Comparison of ENCODE assay signal across 19 cellular contexts in the genomic region with DNA sequence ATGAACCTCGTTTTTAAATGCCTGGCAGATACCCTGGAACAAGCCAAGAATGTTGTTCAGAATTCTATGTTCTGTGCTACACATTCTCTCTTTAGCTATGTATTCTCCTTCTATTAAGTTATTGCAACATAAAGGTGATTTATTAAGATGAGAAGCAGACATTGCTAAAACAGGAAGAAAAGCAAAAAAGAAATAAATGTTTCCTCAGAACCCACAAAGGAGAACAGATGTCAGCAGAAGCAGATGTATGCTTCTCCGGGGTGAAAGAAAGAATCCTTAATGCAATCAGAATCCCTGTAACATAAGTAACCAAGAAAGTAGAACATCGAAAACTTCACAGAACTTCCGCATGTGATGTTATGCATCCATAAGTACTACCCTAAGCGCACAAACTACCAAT.
DNase-seq lines count a peak whose midpoint lies in the region; ATAC-seq, FAIRE-seq and TF ChIP-seq lines count a peak whose summit lies in the region.
"Had no signal": no experiment of that assay in that cellular context is flagged by ENCODE, and none has a peak within 500 bp of the region (broad histone marks: within the 10 kb centered on the region; RNA-seq: fewer than 3 reads in every experiment).

No MANE protein-coding gene starts in this region.

- no peaks in the 10 kb centered on the region for H4K20me1 ChIP-seq in fibroblast of lung (ENCODE audit: control insufficient read depth, extremely low read depth, insufficient read depth, low read length)

- H3K9me3 Mint-ChIP-seq in osteocyte (ENCODE audit: unreplicated experiment): peaks cover 14% of the 10 kb centered on the region
- no peaks in the 10 kb centered on the region for H3K9me3 Mint-ChIP-seq in stimulated activated memory B cell treated with anti-CD40 and anti-IgM and Interleukin-4, amounts not matched to agents 10 μg/mL and 1 μg/mL and 100 μg/mL, for 72 hours
- H3K9me3 Mint-ChIP-seq: CD4-positive, alpha-beta T cell had no signal

- H3K27me3 Mint-ChIP-seq in osteocyte (ENCODE audit: unreplicated experiment): no peaks in the 10 kb centered on the region
- H3K27me3 Mint-ChIP-seq in stimulated activated memory B cell treated with anti-CD40 and anti-IgM and Interleukin-4, amounts not matched to agents 10 μg/mL and 1 μg/mL and 100 μg/mL, for 72 hours: no peaks in the 10 kb centered on the region

- TF ChIP-seq CTCF in fibroblast of lung (conservative IDR thresholded peaks at IDR 0.05 in 1 of 2, IDR thresholded peaks at IDR 0.05 in 1 of 2; ENCODE audit: low read depth in 1 of 2, low read length in 2 of 2) (no peak), osteocyte (IDR thresholded peaks at IDR 0.05) (no peak)

- no peak overlapping the region for H2AFZ ChIP-seq in fibroblast of lung (ENCODE audit: low read length)

- H3K4me1 Mint-ChIP-seq in osteocyte (ENCODE audit: unreplicated experiment): peaks cover 52% of the 10 kb centered on the region
- no peaks in the 10 kb centered on the region for H3K4me1 Mint-ChIP-seq in stimulated activated memory B cell treated with anti-CD40 and anti-IgM and Interleukin-4, amounts not matched to agents 10 μg/mL and 1 μg/mL and 100 μg/mL, for 72 hours

- no peak for DNase-seq in H54 (ENCODE audit: insufficient read length, low spot score)
- peak; percentile 51 for DNase-seq in NOMO-1 treated with dmso at 0.1 percent for 144 hours (lab: John Stamatoyannopoulos, UW; ENCODE audit: unreplicated experiment)
- DNase-seq in fibroblast of lung (ENCODE audit: low read depth in 2 of 2): peak; percentile 21 to 58
- DNase-seq in osteocyte (ENCODE audit: extremely low spot score, unreplicated experiment): no peak
- DNase-seq in NCI-H510A (lab: John Stamatoyannopoulos, UW): no peak
- no peak for DNase-seq in DMS53 (lab: John Stamatoyannopoulos, UW)
- DNase-seq in kidney tubule cell (ENCODE audit: low spot score): no peak
- DNase-seq: ACHN; CD4-positive, alpha-beta T cell; HCEC 1CT; NCI-H1092; NCI-H146; NCI-H2081; NCI-H524; OCI-M1; SHP77 treated with DMSO at 0.1 percent for 48 hours had no signal

- no peak overlapping the region for H3K4me3 Mint-ChIP-seq in osteocyte (ENCODE audit: unreplicated experiment)
- H3K4me3 Mint-ChIP-seq in stimulated activated memory B cell treated with anti-CD40 and anti-IgM and Interleukin-4, amounts not matched to agents 10 μg/mL and 1 μg/mL and 100 μg/mL, for 72 hours: no peak overlapping the region
- H3K4me3 Mint-ChIP-seq: CD4-positive, alpha-beta T cell had no signal

- no peaks in the 10 kb centered on the region for H3K36me3 ChIP-seq in fibroblast of lung (ENCODE audit: control insufficient read depth, insufficient read depth, low read length)

- FAIRE-seq in H54 (lab: Jason Lieb, UNC): peak; percentile 20
- FAIRE-seq: HTR-8/SVneo had no signal

- no peak overlapping the region for H3K9ac ChIP-seq in fibroblast of lung (ENCODE audit: insufficient read depth, low read length)

- H3K4me1 ChIP-seq in fibroblast of lung (ENCODE audit: control insufficient read depth, extremely low read depth, insufficient read depth, low read length): no peaks in the 10 kb centered on the region

- H3K4me2 ChIP-seq in fibroblast of lung (ENCODE audit: extremely low read depth, insufficient read depth, low read length): no peak overlapping the region

- TF ChIP-seq POLR2A in H54 (IDR thresholded peaks at IDR 0.05; ENCODE audit: low read depth, low read length): no peak

- no peak overlapping the region for H3K27ac ChIP-seq in fibroblast of lung (ENCODE audit: insufficient read depth, low read length)
- H3K27ac ChIP-seq: HL-60 had no signal

- H3K4me3 ChIP-seq in fibroblast of lung (replicated peaks in 1 of 4; ENCODE audit: control extremely low read depth in 1 of 4, insufficient read depth in 1 of 4, low read depth in 3 of 4, low read length in 4 of 4): no peak overlapping the region

- no peak for ATAC-seq in stimulated activated memory B cell treated with anti-CD40 and anti-IgM and Interleukin-4, amounts not matched to agents 10 μg/mL and 1 μg/mL and 100 μg/mL, for 72 hours

- H3K36me3 Mint-ChIP-seq in osteocyte (ENCODE audit: unreplicated experiment): peaks cover 4% of the 10 kb centered on the region
- H3K36me3 Mint-ChIP-seq in stimulated activated memory B cell treated with anti-CD40 and anti-IgM and Interleukin-4, amounts not matched to agents 10 μg/mL and 1 μg/mL and 100 μg/mL, for 72 hours: no peaks in the 10 kb centered on the region

- no peaks in the 10 kb centered on the region for H3K79me2 ChIP-seq in fibroblast of lung (ENCODE audit: control insufficient read depth, insufficient read depth, low read length)

- H3K9me3 ChIP-seq in fibroblast of lung (ENCODE audit: control insufficient read depth, insufficient read depth, low read depth, low read length): no peaks in the 10 kb centered on the region

- peak overlapping the region; percentile 27 for H3K27ac Mint-ChIP-seq in osteocyte (ENCODE audit: unreplicated experiment)
- no peak overlapping the region for H3K27ac Mint-ChIP-seq in stimulated activated memory B cell treated with anti-CD40 and anti-IgM and Interleukin-4, amounts not matched to agents 10 μg/mL and 1 μg/mL and 100 μg/mL, for 72 hours
- H3K27ac Mint-ChIP-seq: CD4-positive, alpha-beta T cell had no signal

- no peaks in the 10 kb centered on the region for H3K27me3 ChIP-seq in fibroblast of lung (ENCODE audit: control insufficient read depth, insufficient read depth, low read length)

Comparison
In these comparisons a context has a peak if more than half of its experiments do, and no peak if none do; other contexts are left out.
1. DNase-seq: peak in NOMO-1 treated with dmso at 0.1 percent for 144 hours (single experiment) and fibroblast of lung (2 of 2); none in H54 (single experiment), osteocyte (single experiment), NCI-H510A (single experiment), DMS53 (single experiment) and kidney tubule cell (single experiment).